ENCODE assay signal across 19 cellular contexts in the genomic region with DNA sequence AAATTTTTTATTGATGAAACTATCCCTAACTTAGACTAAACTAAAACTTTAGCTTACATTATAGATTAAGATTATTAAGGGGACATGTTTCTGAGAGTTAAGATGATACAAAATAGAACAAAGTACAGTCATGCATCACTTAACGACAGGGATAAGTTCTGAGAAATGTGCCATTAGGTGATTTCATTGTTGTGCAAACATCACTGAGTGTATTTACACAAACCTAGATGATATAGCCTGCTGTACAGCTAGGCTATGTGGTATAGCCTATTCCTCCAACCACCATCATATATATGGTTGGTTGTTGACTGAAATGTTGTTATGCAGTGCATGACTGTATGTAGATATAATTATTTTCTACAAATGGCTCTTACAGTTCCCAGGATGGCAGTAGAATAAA.
"Had no signal": no experiment of that assay in that cellular context is flagged by ENCODE, and none has a peak within 500 bp of the region (broad histone marks: within the 10 kb centered on the region; RNA-seq: fewer than 3 reads in every experiment).

No MANE protein-coding gene starts in this region.

- H3K4me1 Mint-ChIP-seq: naive thymus-derived CD8-positive, alpha-beta T cell had no signal

- H3K4me3 Mint-ChIP-seq: naive thymus-derived CD8-positive, alpha-beta T cell; type B pancreatic cell had no signal

- H3K27me3 ChIP-seq: dorsolateral prefrontal cortex, neutrophil, right atrium auricular region, sigmoid colon, suprapubic skin, thyroid gland, uterus had no signal

- H3K27ac ChIP-seq: dorsolateral prefrontal cortex, neutrophil, right atrium auricular region, sigmoid colon, skin epidermis, suprapubic skin, uterus had no signal

- H3K9me3 Mint-ChIP-seq: naive thymus-derived CD8-positive, alpha-beta T cell; type B pancreatic cell had no signal

- DNase-seq: cortex of kidney; dorsolateral prefrontal cortex; effector CD8-positive, alpha-beta T cell; foreskin melanocyte; head of caudate nucleus; hippocampal formation; mesendoderm; naive thymus-derived CD8-positive, alpha-beta T cell; sigmoid colon; stimulated activated CD4-positive, alpha-beta T cell treated with anti-CD3 and anti-CD28 coated beads, Interleukin-12 subunit alpha, Interleukin-12 subunit beta, amount 100 ng/mL, for 4 hours; stimulated activated CD4-positive, alpha-beta T cell treated with anti-CD3 and anti-CD28 coated beads, Interleukin-2, amount 100 ng/mL, for 48 hours; stimulated activated naive CD4-positive, alpha-beta T cell treated with Interleukin-2 at 50 U/mL for 16 hours; thyroid gland; uterus had no signal

- H3K27ac Mint-ChIP-seq: type B pancreatic cell had no signal

- H3K4me3 ChIP-seq: dorsolateral prefrontal cortex, right atrium auricular region, sigmoid colon, skin epidermis, suprapubic skin, thyroid gland, uterus had no signal

- ATAC-seq: naive thymus-derived CD8-positive, alpha-beta T cell had no signal

- H3K9me3 ChIP-seq: neutrophil, right atrium auricular region, sigmoid colon, suprapubic skin, thyroid gland, uterus had no signal

- H3K4me1 ChIP-seq: right atrium auricular region, sigmoid colon, suprapubic skin, uterus had no signal

- H3K36me3 Mint-ChIP-seq: type B pancreatic cell had no signal

- H3K36me3 ChIP-seq: thyroid gland, uterus had no signal

- H3K27me3 Mint-ChIP-seq: naive thymus-derived CD8-positive, alpha-beta T cell; type B pancreatic cell had no signal
